8 cellular contexts compared by ENCODE assay signal in genomic region chr17:74748279-74748528, GRCh38. TPM values are rescaled to one million over a fixed set of nuclear protein-coding genes. Genes with fewer than 3 reads are reported as not detected.
DNase-seq lines count a peak whose midpoint lies in the region; ATAC-seq, FAIRE-seq and TF ChIP-seq lines count a peak whose summit lies in the region.

No MANE protein-coding gene starts in this region.

- peaks cover 44% of the 10 kb centered on the region for H3K79me2 ChIP-seq in keratinocyte (ENCODE audit: control insufficient read depth, insufficient read depth, low read length)

- peaks cover 66% of the 10 kb centered on the region for H3K4me1 Mint-ChIP-seq in activated T-cell treated with anti-CD3 and anti-CD28 coated beads, Interleukin-2, amount 50 U/mL, for 72 hours (ENCODE audit: low read depth)

- H3K36me3 ChIP-seq in keratinocyte (ENCODE audit: control insufficient read depth in 2 of 2, extremely low read depth in 1 of 2, insufficient read depth in 2 of 2, low read length in 2 of 2) = no peaks in the 10 kb centered on the region
- no peaks in the 10 kb centered on the region for H3K36me3 ChIP-seq in tibial artery

- no peak for ATAC-seq in activated T-cell treated with anti-CD3 and anti-CD28 coated beads, Interleukin-2, amount 50 U/mL, for 72 hours (replicated peaks in 1 of 2)

- intact Hi-C loops in tibial artery (cut with DNase I; ENCODE audit: low total_unique reads) = loop anchor here (2.0 kb wide), 1 partner anchor 29 kb away; the partner anchor contains the start of gene NAT9

- H3K27me3 ChIP-seq in keratinocyte (ENCODE audit: control insufficient read depth, extremely low read depth, insufficient read depth, low read length) (no peaks in the 10 kb centered on the region), tibial artery (peaks cover 0 to 3% of the 10 kb centered on the region in 2 donors)

- H3K9ac ChIP-seq in keratinocyte (ENCODE audit: control insufficient read depth, extremely low read depth, insufficient read depth, low read length) = peak overlapping the region; percentile 14

- no peak for FAIRE-seq in keratinocyte (lab: Jason Lieb, UNC)

- H3K27ac Mint-ChIP-seq in activated T-cell treated with anti-CD3 and anti-CD28 coated beads, Interleukin-2, amount 50 U/mL, for 72 hours = no peak overlapping the region

- H3K9me1 ChIP-seq in keratinocyte (ENCODE audit: control insufficient read depth, extremely low read depth, insufficient read depth, low read length) = peaks cover 5% of the 10 kb centered on the region

- dilution Hi-C loops in keratinocyte (cut with MboI; ENCODE audit: extremely low pct_ligation_motif_present, low sequenced_read_pairs) = no loop called here

- peaks cover 12 to 18% of the 10 kb centered on the region in 2 donors for H3K36me3 Mint-ChIP-seq in activated T-cell treated with anti-CD3 and anti-CD28 coated beads, Interleukin-2, amount 50 U/mL, for 72 hours (ENCODE audit: insufficient read depth in 2 of 2)

- H3K27ac ChIP-seq in keratinocyte (ENCODE audit: control insufficient read depth, insufficient read depth, low read length) (no peak overlapping the region), tibial artery (peak overlapping the region; percentile 80 to 89)

- TF ChIP-seq CTCF in WI38 (IDR thresholded peaks at IDR 0.05; ENCODE audit: low read depth, low read length) (no peak), keratinocyte (optimal IDR thresholded peaks at IDR 0.05 in 1 of 3, IDR thresholded peaks at IDR 0.05 in 1 of 3, conservative IDR thresholded peaks at IDR 0.05 in 1 of 3; ENCODE audit: extremely low read depth in 1 of 3, insufficient read depth in 2 of 3, low read length in 3 of 3) (peak in 1 of 3 experiments; percentile 9), tibial artery (IDR thresholded peaks at IDR 0.05) (peak; percentile 10 to 44)

- no peaks in the 10 kb centered on the region for H4K20me1 ChIP-seq in keratinocyte (ENCODE audit: control insufficient read depth, extremely low read depth, insufficient read depth, low read length)

- H3K27me3 Mint-ChIP-seq in activated T-cell treated with anti-CD3 and anti-CD28 coated beads, Interleukin-2, amount 50 U/mL, for 72 hours (ENCODE audit: low read depth) = no peaks in the 10 kb centered on the region

- DNase-seq in activated T-cell treated with anti-CD3 and anti-CD28 coated beads, Interleukin-2, amount 50 U/mL, for 72 hours = no peak
- DNase-seq in activated T-cell treated with anti-CD3 and anti-CD28 coated beads for 4 hours = no peak
- DNase-seq in keratinocyte (ENCODE audit: low read depth, low spot score) = no peak
- DNase-seq in tibial artery = no peak
- no peak for DNase-seq in NCI-H446 (lab: John Stamatoyannopoulos, UW)
- no peak for DNase-seq in central memory CD4-positive, alpha-beta T cell
- no peak for DNase-seq in NCI-H1048 (lab: John Stamatoyannopoulos, UW)

- H3K4me3 ChIP-seq in WI38 (ENCODE audit: low read depth, low read length) (peak overlapping the region; percentile 52), keratinocyte (ENCODE audit: control insufficient read depth in 2 of 3, extremely low read depth in 1 of 3, insufficient read depth in 2 of 3, low read depth in 1 of 3, low read length in 3 of 3) (peak overlapping the region; percentile 54 to 93 (median 81)), tibial artery (peak overlapping the region; percentile 95 to 98)

- H2AFZ ChIP-seq in keratinocyte (ENCODE audit: control insufficient read depth, low read length) = peak overlapping the region; percentile 46

- peak overlapping the region; percentile 76 to 97 for H3K4me3 Mint-ChIP-seq in activated T-cell treated with anti-CD3 and anti-CD28 coated beads, Interleukin-2, amount 50 U/mL, for 72 hours

- peaks cover 0 to 3% of the 10 kb centered on the region in 2 donors for H3K9me3 Mint-ChIP-seq in activated T-cell treated with anti-CD3 and anti-CD28 coated beads, Interleukin-2, amount 50 U/mL, for 72 hours

- peak overlapping the region; percentile 95 for H3K4me2 ChIP-seq in keratinocyte (ENCODE audit: control insufficient read depth, extremely low read depth, insufficient read depth, low read depth, low read length)

- H3K9me3 ChIP-seq in keratinocyte (ENCODE audit: control insufficient read depth, low read depth, low read length) (no peaks in the 10 kb centered on the region), tibial artery (no peaks in the 10 kb centered on the region)

- H3K4me1 ChIP-seq in keratinocyte (ENCODE audit: control insufficient read depth, extremely low read depth, insufficient read depth, low read length) (peaks cover 20% of the 10 kb centered on the region), tibial artery (peaks cover 0 to 43% (median 36%) of the 10 kb centered on the region in 4 donors)

RNA-seq across cellular contexts. Expression of gene NHERF1, which starts 0.2 kb away (rescaled TPM):
- 10 to 100 TPM; 78.8 to 81.2 TPM for total RNA-seq in activated T-cell treated with anti-CD3 and anti-CD28 coated beads, Interleukin-2, amount 50 U/mL, for 72 hours
- polyA plus RNA-seq in keratinocyte = 30.6 to 48.8 TPM (median 45.6 TPM) in 3 replicates
- polyA plus RNA-seq in keratinocyte (2011; ENCODE audit: low read depth) = 11.9 TPM
- 36.4 and 42.2 TPM in 2 replicates for polyA plus RNA-seq in keratinocyte (2011; cell fraction: cytosol; rRNA removed)
- 33.6 and 37.3 TPM in 2 replicates for polyA plus RNA-seq in keratinocyte (2011; cell fraction: nucleus; rRNA removed)
- 28.0 and 41.5 TPM in 2 replicates for polyA plus RNA-seq in keratinocyte (2012; ENCODE audit: low replicate concordance)
- 37.5 to 59.3 TPM (median 43.8 TPM) in 3 replicates for polyA minus RNA-seq in keratinocyte
- polyA minus RNA-seq in keratinocyte (2011; cell fraction: cytosol; rRNA and poly(A)+ RNA removed) = 28.4 TPM
- 11.5 and 12.3 TPM in 2 replicates for polyA minus RNA-seq in keratinocyte (2011; cell fraction: nucleus; rRNA and poly(A)+ RNA removed)

RNA-seq across cellular contexts. Expression of gene RAB37, which starts 11.1 kb away (rescaled TPM):
- 10 to 100 TPM; 13.6 to 18.1 TPM for total RNA-seq in activated T-cell treated with anti-CD3 and anti-CD28 coated beads, Interleukin-2, amount 50 U/mL, for 72 hours
- 0.03 to 0.09 TPM (median 0.05 TPM) in 3 replicates for polyA plus RNA-seq in keratinocyte
- not detected for polyA plus RNA-seq in keratinocyte (2011; ENCODE audit: low read depth)
- 0.03 and 0.07 TPM in 2 replicates for polyA plus RNA-seq in keratinocyte (2011; cell fraction: cytosol; rRNA removed)
- polyA plus RNA-seq in keratinocyte (2011; cell fraction: nucleus; rRNA removed) = 0.09 and 0.17 TPM in 2 replicates
- 0.08 TPM in 1 of 2 replicates, not detected in the other for polyA plus RNA-seq in keratinocyte (2012; ENCODE audit: low replicate concordance)
- not detected in 3 replicates for polyA minus RNA-seq in keratinocyte
- polyA minus RNA-seq in keratinocyte (2011; cell fraction: cytosol; rRNA and poly(A)+ RNA removed) = not detected
- not detected in 2 replicates for polyA minus RNA-seq in keratinocyte (2011; cell fraction: nucleus; rRNA and poly(A)+ RNA removed)

RNA-seq across cellular contexts. Expression of gene NAT9, which starts 27.9 kb away (rescaled TPM):
- total RNA-seq in activated T-cell treated with anti-CD3 and anti-CD28 coated beads, Interleukin-2, amount 50 U/mL, for 72 hours = 10 to 100 TPM; 49.7 to 58.4 TPM
- 34.6 to 49.8 TPM (median 36.9 TPM) in 3 replicates for polyA plus RNA-seq in keratinocyte
- polyA plus RNA-seq in keratinocyte (2011; ENCODE audit: low read depth) = 31.2 TPM
- polyA plus RNA-seq in keratinocyte (2011; cell fraction: cytosol; rRNA removed) = 15.9 and 21.8 TPM in 2 replicates
- 135 and 136 TPM in 2 replicates for polyA plus RNA-seq in keratinocyte (2011; cell fraction: nucleus; rRNA removed)
- 39.2 and 43.4 TPM in 2 replicates for polyA plus RNA-seq in keratinocyte (2012; ENCODE audit: low replicate concordance)
- 24.3 to 33.1 TPM (median 26.9 TPM) in 3 replicates for polyA minus RNA-seq in keratinocyte
- 15.2 TPM for polyA minus RNA-seq in keratinocyte (2011; cell fraction: cytosol; rRNA and poly(A)+ RNA removed)
- 26.9 and 35.3 TPM in 2 replicates for polyA minus RNA-seq in keratinocyte (2011; cell fraction: nucleus; rRNA and poly(A)+ RNA removed)

RNA-seq across cellular contexts. Expression of gene CD300LF, which starts 35.5 kb away (rescaled TPM):
- total RNA-seq in activated T-cell treated with anti-CD3 and anti-CD28 coated beads, Interleukin-2, amount 50 U/mL, for 72 hours = not detected
- polyA plus RNA-seq in keratinocyte = not detected in 3 replicates
- not detected for polyA plus RNA-seq in keratinocyte (2011; ENCODE audit: low read depth)
- polyA plus RNA-seq in keratinocyte (2011; cell fraction: cytosol; rRNA removed) = not detected in 2 replicates
- polyA plus RNA-seq in keratinocyte (2011; cell fraction: nucleus; rRNA removed) = not detected in 2 replicates
- not detected in 2 replicates for polyA plus RNA-seq in keratinocyte (2012; ENCODE audit: low replicate concordance)
- polyA minus RNA-seq in keratinocyte = not detected in 3 replicates
- polyA minus RNA-seq in keratinocyte (2011; cell fraction: cytosol; rRNA and poly(A)+ RNA removed) = not detected
- polyA minus RNA-seq in keratinocyte (2011; cell fraction: nucleus; rRNA and poly(A)+ RNA removed) = not detected in 2 replicates
